In genomic region chr6:125954735-125955410, GRCh38 we compare ENCODE assay signal across 20 cellular contexts. TPM values are rescaled to one million over a fixed set of nuclear protein-coding genes. Genes with fewer than 3 reads are reported as not detected.
DNase-seq lines count a peak whose midpoint lies in the region; ATAC-seq and TF ChIP-seq lines count a peak whose summit lies in the region.
"Had no signal": no experiment of that assay in that cellular context is flagged by ENCODE, and none has a peak within 500 bp of the region (broad histone marks: within the 10 kb centered on the region; RNA-seq: fewer than 3 reads in every experiment).

No MANE protein-coding gene starts in this region.

- H3K27ac Mint-ChIP-seq in activated CD8-positive, alpha-beta T cell treated with anti-CD3 and anti-CD28 coated beads for 36 hours: peak overlapping the region; percentile 41
- no peak overlapping the region for H3K27ac Mint-ChIP-seq in activated CD8-positive, alpha-beta T cell treated with anti-CD3 and anti-CD28 coated beads, Interleukin-2, amount 10 ng/mL, durations not matched to agents 7 days and 5 days
- peak overlapping the region; percentile 53 for H3K27ac Mint-ChIP-seq in CD8-positive, alpha-beta T cell
- H3K27ac Mint-ChIP-seq in T-cell (no peak overlapping the region), natural killer cell (no peak overlapping the region)
- H3K27ac Mint-ChIP-seq: memory B cell; stimulated activated naive B cell treated with anti-CD40 and anti-IgM and Interleukin-4, amounts not matched to agents 10 μg/mL and 1 μg/mL and 100 μg/mL, for 72 hours had no signal

- H3K4me1 Mint-ChIP-seq in activated CD8-positive, alpha-beta T cell treated with anti-CD3 and anti-CD28 coated beads for 36 hours (ENCODE audit: low read depth): peaks cover 5% of the 10 kb centered on the region
- H3K4me1 Mint-ChIP-seq in activated CD8-positive, alpha-beta T cell treated with anti-CD3 and anti-CD28 coated beads, Interleukin-2, amount 10 ng/mL, durations not matched to agents 7 days and 5 days (ENCODE audit: low read depth): peaks cover 5% of the 10 kb centered on the region
- H3K4me1 Mint-ChIP-seq in CD8-positive, alpha-beta T cell (ENCODE audit: low read depth): peaks cover 4% of the 10 kb centered on the region
- H3K4me1 Mint-ChIP-seq in T-cell (peaks cover 0 to 9% (median 7%) of the 10 kb centered on the region in 3 donors), natural killer cell (no peaks in the 10 kb centered on the region)

- TF ChIP-seq POLR2A in esophagus squamous epithelium (IDR thresholded peaks at IDR 0.05): no peak

- H3K36me3 ChIP-seq in CD8-positive, alpha-beta T cell (ENCODE audit: insufficient read depth, low read length): no peaks in the 10 kb centered on the region
- H3K36me3 ChIP-seq in WERI-Rb-1: no peaks in the 10 kb centered on the region
- H3K36me3 ChIP-seq in esophagus squamous epithelium: no peaks in the 10 kb centered on the region
- H3K36me3 ChIP-seq: prostate gland, thyroid gland had no signal

- H3K4me3 Mint-ChIP-seq in activated CD8-positive, alpha-beta T cell treated with anti-CD3 and anti-CD28 coated beads for 36 hours: no peak overlapping the region
- no peak overlapping the region for H3K4me3 Mint-ChIP-seq in activated CD8-positive, alpha-beta T cell treated with anti-CD3 and anti-CD28 coated beads, Interleukin-2, amount 10 ng/mL, durations not matched to agents 7 days and 5 days
- H3K4me3 Mint-ChIP-seq in CD8-positive, alpha-beta T cell: peak overlapping the region; percentile 20
- H3K4me3 Mint-ChIP-seq in T-cell (peak overlapping the region; percentile 12 to 69 (median 29)), natural killer cell (peak overlapping the region; percentile 7)
- H3K4me3 Mint-ChIP-seq: memory B cell; stimulated activated naive B cell treated with anti-CD40 and anti-IgM and Interleukin-4, amounts not matched to agents 10 μg/mL and 1 μg/mL and 100 μg/mL, for 72 hours had no signal

- no peaks in the 10 kb centered on the region for H3K9me3 Mint-ChIP-seq in activated CD8-positive, alpha-beta T cell treated with anti-CD3 and anti-CD28 coated beads for 36 hours
- H3K9me3 Mint-ChIP-seq in activated CD8-positive, alpha-beta T cell treated with anti-CD3 and anti-CD28 coated beads, Interleukin-2, amount 10 ng/mL, durations not matched to agents 7 days and 5 days (ENCODE audit: insufficient read depth): no peaks in the 10 kb centered on the region
- H3K9me3 Mint-ChIP-seq in CD8-positive, alpha-beta T cell: no peaks in the 10 kb centered on the region
- H3K9me3 Mint-ChIP-seq in T-cell (no peaks in the 10 kb centered on the region), natural killer cell (no peaks in the 10 kb centered on the region)
- H3K9me3 Mint-ChIP-seq: memory B cell; stimulated activated naive B cell treated with anti-CD40 and anti-IgM and Interleukin-4, amounts not matched to agents 10 μg/mL and 1 μg/mL and 100 μg/mL, for 72 hours had no signal

- no peak for DNase-seq in activated CD8-positive, alpha-beta T cell treated with anti-CD3 and anti-CD28 coated beads for 36 hours
- no peak for DNase-seq in activated CD8-positive, alpha-beta T cell treated with anti-CD3 and anti-CD28 coated beads, Interleukin-2, amount 10 ng/mL, durations not matched to agents 7 days and 5 days
- no peak for DNase-seq in CD8-positive, alpha-beta T cell
- DNase-seq in T-cell (no peak), natural killer cell (no peak), WERI-Rb-1 (no peak), SW480 (ENCODE audit: low spot score) (no peak), esophagus squamous epithelium (lab: John Stamatoyannopoulos, UW) (no peak)
- DNase-seq: ACHN; activated gamma-delta T cell treated with Interleukin-2 at 50 U/mL for 16 hours; GF-D8; MM.1S; NCI-H1436 treated with DMSO at 0.1 percent for 48 hours; NCI-H526 treated with DMSO at 0.1 percent for 48 hours; Right ventricle myocardium superior; stimulated activated naive B cell treated with anti-CD40 and anti-IgM and Interleukin-4, amounts not matched to agents 10 μg/mL and 1 μg/mL and 100 μg/mL, for 72 hours; thyroid gland had no signal

- no peaks in the 10 kb centered on the region for H3K27me3 ChIP-seq in CD8-positive, alpha-beta T cell (ENCODE audit: insufficient read depth, low read length)
- H3K27me3 ChIP-seq in WERI-Rb-1 (ENCODE audit: insufficient read depth, low read depth, severe bottlenecking) (no peaks in the 10 kb centered on the region), esophagus squamous epithelium (no peaks in the 10 kb centered on the region)
- H3K27me3 ChIP-seq: thyroid gland had no signal

- H3K4me3 ChIP-seq in CD8-positive, alpha-beta T cell (ENCODE audit: low read depth, low read length): no peak overlapping the region
- H3K4me3 ChIP-seq in WERI-Rb-1 (ENCODE audit: low read depth, low read length) (no peak overlapping the region), esophagus squamous epithelium (no peak overlapping the region)
- H3K4me3 ChIP-seq: prostate gland, thyroid gland had no signal

- H3K9me3 ChIP-seq in CD8-positive, alpha-beta T cell (ENCODE audit: low read length): no peaks in the 10 kb centered on the region
- H3K9me3 ChIP-seq in WERI-Rb-1 (ENCODE audit: severe bottlenecking) (no peaks in the 10 kb centered on the region), esophagus squamous epithelium (no peaks in the 10 kb centered on the region)
- H3K9me3 ChIP-seq: prostate gland, thyroid gland had no signal

- CTCF ChIA-PET in activated CD8-positive, alpha-beta T cell treated with anti-CD3 and anti-CD28 coated beads for 36 hours (lab: Charles Lee): interaction anchor here (0.6 to 8.5 kb wide), 10 partner anchors 16 to 644 kb away, joined by 3 to 92 read pairs (median 30); partner anchors contain the start of genes NCOA7 and TRMT11
- CTCF ChIA-PET in activated CD8-positive, alpha-beta T cell treated with anti-CD3 and anti-CD28 coated beads, Interleukin-2, amount 10 ng/mL, durations not matched to agents 7 days and 5 days (lab: Charles Lee): interaction anchor here (1.3 to 11.9 kb wide), 13 partner anchors 8 to 174 kb away, joined by 3 to 225 read pairs (median 40); partner anchors contain the start of gene NCOA7
- CTCF ChIA-PET in CD8-positive, alpha-beta T cell (lab: Charles Lee): interaction anchor here (1.4 to 2.2 kb wide), 3 partner anchors 21 to 174 kb away, joined by 4 to 17 read pairs (median 8); partner anchors contain the start of gene TRMT11
- CTCF ChIA-PET in T-cell (lab: Charles Lee): interaction anchor here in 1 of 2 donors (0.7 to 4.4 kb wide), 4 partner anchors 36 to 174 kb away, joined by 3 to 68 read pairs (median 21); partner anchors contain the start of gene NCOA7

- H3K27ac ChIP-seq in CD8-positive, alpha-beta T cell (ENCODE audit: low read depth, low read length): no peak overlapping the region
- H3K27ac ChIP-seq in WERI-Rb-1: no peak overlapping the region
- H3K27ac ChIP-seq in esophagus squamous epithelium: no peak overlapping the region
- H3K27ac ChIP-seq: C4-2B, prostate gland, thyroid gland had no signal

- TF ChIP-seq CTCF in activated CD8-positive, alpha-beta T cell treated with anti-CD3 and anti-CD28 coated beads for 36 hours (IDR thresholded peaks at IDR 0.05): no peak
- TF ChIP-seq CTCF in CD8-positive, alpha-beta T cell (IDR thresholded peaks at IDR 0.05): no peak
- TF ChIP-seq CTCF in natural killer cell (IDR thresholded peaks at IDR 0.05): no peak
- no peak for TF ChIP-seq CTCF in WERI-Rb-1 (IDR thresholded peaks at IDR 0.05; ENCODE audit: low read depth, low read length)
- no peak for TF ChIP-seq CTCF in esophagus squamous epithelium (IDR thresholded peaks at IDR 0.05)

- ATAC-seq in activated CD8-positive, alpha-beta T cell treated with anti-CD3 and anti-CD28 coated beads for 36 hours: no peak
- no peak for ATAC-seq in activated CD8-positive, alpha-beta T cell treated with anti-CD3 and anti-CD28 coated beads, Interleukin-2, amount 10 ng/mL, durations not matched to agents 7 days and 5 days
- no peak for ATAC-seq in CD8-positive, alpha-beta T cell
- ATAC-seq in T-cell (replicated peaks in 1 of 4) (no peak), natural killer cell (no peak)
- ATAC-seq: stimulated activated naive B cell treated with anti-CD40 and anti-IgM and Interleukin-4, amounts not matched to agents 10 μg/mL and 1 μg/mL and 100 μg/mL, for 72 hours had no signal

- intact Hi-C loops in activated CD8-positive, alpha-beta T cell treated with anti-CD3 and anti-CD28 coated beads for 36 hours (cut with micrococcal nuclease): loop anchor here (5.0 kb wide), 1 partner anchor 38 kb away; no protein-coding TSS in a partner anchor
- intact Hi-C loops in CD8-positive, alpha-beta T cell (cut with DNase I, micrococcal nuclease): loop anchor here in 1 of 2 experiments (10.0 kb wide), 2 partner anchors 390 to 650 kb away; partner anchors contain the start of genes CENPW and HDDC2
- intact Hi-C loops in natural killer cell (cut with micrococcal nuclease) (loop anchor here (5.0 kb wide), 1 partner anchor 643 kb away; no protein-coding TSS in a partner anchor), esophagus squamous epithelium (cut with DNase I) (loop anchor here (5.0 to 10.0 kb wide), 3 partner anchors 100 to 640 kb away; no protein-coding TSS in a partner anchor)

- peaks cover 9% of the 10 kb centered on the region for H3K27me3 Mint-ChIP-seq in activated CD8-positive, alpha-beta T cell treated with anti-CD3 and anti-CD28 coated beads for 36 hours
- H3K27me3 Mint-ChIP-seq in activated CD8-positive, alpha-beta T cell treated with anti-CD3 and anti-CD28 coated beads, Interleukin-2, amount 10 ng/mL, durations not matched to agents 7 days and 5 days (ENCODE audit: low read depth): peaks cover 19% of the 10 kb centered on the region
- H3K27me3 Mint-ChIP-seq in CD8-positive, alpha-beta T cell (ENCODE audit: low read depth): peaks cover 7% of the 10 kb centered on the region
- H3K27me3 Mint-ChIP-seq in T-cell (peaks cover 2 to 10% of the 10 kb centered on the region in 2 donors), natural killer cell (ENCODE audit: low read depth in 2 of 2) (peaks cover 0 to 3% of the 10 kb centered on the region in 2 donors)
- H3K27me3 Mint-ChIP-seq: stimulated activated naive B cell treated with anti-CD40 and anti-IgM and Interleukin-4, amounts not matched to agents 10 μg/mL and 1 μg/mL and 100 μg/mL, for 72 hours had no signal

- no peaks in the 10 kb centered on the region for H3K36me3 Mint-ChIP-seq in activated CD8-positive, alpha-beta T cell treated with anti-CD3 and anti-CD28 coated beads for 36 hours (ENCODE audit: low read depth)
- no peaks in the 10 kb centered on the region for H3K36me3 Mint-ChIP-seq in activated CD8-positive, alpha-beta T cell treated with anti-CD3 and anti-CD28 coated beads, Interleukin-2, amount 10 ng/mL, durations not matched to agents 7 days and 5 days (ENCODE audit: low read depth)
- H3K36me3 Mint-ChIP-seq in CD8-positive, alpha-beta T cell: no peaks in the 10 kb centered on the region
- H3K36me3 Mint-ChIP-seq in T-cell (no peaks in the 10 kb centered on the region), natural killer cell (no peaks in the 10 kb centered on the region)
- H3K36me3 Mint-ChIP-seq: memory B cell; stimulated activated naive B cell treated with anti-CD40 and anti-IgM and Interleukin-4, amounts not matched to agents 10 μg/mL and 1 μg/mL and 100 μg/mL, for 72 hours had no signal

- H3K4me1 ChIP-seq in CD8-positive, alpha-beta T cell (ENCODE audit: insufficient read depth, low read length): peaks cover 24% of the 10 kb centered on the region
- H3K4me1 ChIP-seq in esophagus squamous epithelium: peaks cover 13 to 56% (median 20%) of the 10 kb centered on the region in 3 donors
- H3K4me1 ChIP-seq: prostate gland had no signal

- POLR2A ChIA-PET in activated CD8-positive, alpha-beta T cell treated with anti-CD3 and anti-CD28 coated beads for 36 hours (lab: Charles Lee): interaction anchor here (0.6 to 1.6 kb wide), 2 partner anchors 32 to 33 kb away, joined by 3 read pairs; no protein-coding TSS in a partner anchor
- POLR2A ChIA-PET in activated CD8-positive, alpha-beta T cell treated with anti-CD3 and anti-CD28 coated beads, Interleukin-2, amount 10 ng/mL, durations not matched to agents 7 days and 5 days (lab: Charles Lee): interaction anchor here (3.4 kb wide), 1 partner anchor 164 kb away, joined by 50 read pairs; the partner anchor contains the start of gene NCOA7
- POLR2A ChIA-PET in CD8-positive, alpha-beta T cell (lab: Charles Lee): interaction anchor here (4.0 kb wide), 1 partner anchor 165 kb away, joined by 72 read pairs; the partner anchor contains the start of gene NCOA7
- POLR2A ChIA-PET in T-cell (lab: Charles Lee): no interaction called here

- WGBS in esophagus squamous epithelium, 2 donors: 65 to 67% methylated on average over 5 of the region's 5 CpGs

RNA-seq across cellular contexts. Expression of gene HINT3, which starts 1.7 kb away (rescaled TPM):
- 1 to 10 TPM; 8.5 to 8.6 TPM for total RNA-seq in activated CD8-positive, alpha-beta T cell treated with anti-CD3 and anti-CD28 coated beads for 36 hours
- 1 to 10 TPM; 8.0 to 9.1 TPM for total RNA-seq in activated CD8-positive, alpha-beta T cell treated with anti-CD3 and anti-CD28 coated beads, Interleukin-2, amount 10 ng/mL, durations not matched to agents 7 days and 5 days
- 10 to 100 TPM; 14.2 to 15.4 TPM for total RNA-seq in CD8-positive, alpha-beta T cell
- total RNA-seq in T-cell: 10 to 100 TPM in 3 of 5 donors, 1 to 10 TPM in 2; 8.5 to 11.7 (median 10.5) TPM
- 10 to 100 TPM in 2 of 3 donors, 1 to 10 TPM in 1; 9.7 to 10.5 (median 10.3) TPM for total RNA-seq in natural killer cell
- total RNA-seq in esophagus squamous epithelium: 10 to 100 TPM; 15.4 to 22.5 (median 20.7) TPM

RNA-seq across cellular contexts. Expression of gene TRMT11, which starts 31.5 kb away (rescaled TPM):
- 10 to 100 TPM; 41.5 to 49.1 TPM for total RNA-seq in activated CD8-positive, alpha-beta T cell treated with anti-CD3 and anti-CD28 coated beads for 36 hours
- 10 to 100 TPM; 17.1 to 18.1 TPM for total RNA-seq in activated CD8-positive, alpha-beta T cell treated with anti-CD3 and anti-CD28 coated beads, Interleukin-2, amount 10 ng/mL, durations not matched to agents 7 days and 5 days
- 10 to 100 TPM; 19.0 to 19.4 TPM for total RNA-seq in CD8-positive, alpha-beta T cell
- 10 to 100 TPM; 14.2 to 30.3 (median 21.6) TPM for total RNA-seq in T-cell
- total RNA-seq in natural killer cell: 10 to 100 TPM; 12.2 to 16.6 (median 12.7) TPM
- 10 to 100 TPM in 3 of 4 donors, 1 to 10 TPM in 1; 7.8 to 23.3 (median 17.2) TPM for total RNA-seq in esophagus squamous epithelium

Comparison
In these comparisons a context has a peak if more than half of its experiments do, and no peak if none do; other contexts are left out.
1. H3K27ac Mint-ChIP-seq: peak in activated CD8-positive, alpha-beta T cell treated with anti-CD3 and anti-CD28 coated beads for 36 hours (single experiment) and CD8-positive, alpha-beta T cell (single experiment); none in activated CD8-positive, alpha-beta T cell treated with anti-CD3 and anti-CD28 coated beads, Interleukin-2, amount 10 ng/mL, durations not matched to agents 7 days and 5 days (single experiment), T-cell (0 of 2) and natural killer cell (0 of 2).
2. H3K4me3 Mint-ChIP-seq: peak in CD8-positive, alpha-beta T cell (single experiment), T-cell (3 of 3) and natural killer cell (single experiment); none in activated CD8-positive, alpha-beta T cell treated with anti-CD3 and anti-CD28 coated beads for 36 hours (single experiment) and activated CD8-positive, alpha-beta T cell treated with anti-CD3 and anti-CD28 coated beads, Interleukin-2, amount 10 ng/mL, durations not matched to agents 7 days and 5 days (single experiment).
3. POLR2A ChIA-PET loops: an anchor here in activated CD8-positive, alpha-beta T cell treated with anti-CD3 and anti-CD28 coated beads for 36 hours (0.6 to 1.6 kb wide), activated CD8-positive, alpha-beta T cell treated with anti-CD3 and anti-CD28 coated beads, Interleukin-2, amount 10 ng/mL, durations not matched to agents 7 days and 5 days (3.4 kb wide) and CD8-positive, alpha-beta T cell (4.0 kb wide); none called in T-cell.